8 cellular contexts compared by ENCODE assay signal in genomic region chr6:24774696-24775519, GRCh38. TPM values are rescaled to one million over a fixed set of nuclear protein-coding genes. Genes with fewer than 3 reads are reported as not detected.
DNase-seq lines count a peak whose midpoint lies in the region; ATAC-seq, FAIRE-seq and TF ChIP-seq lines count a peak whose summit lies in the region.

Gene GMNN, plus strand, starts transcription at chr6:24774937. Its CDS starts 2,310 bp downstream, at chr6:24777247.

- BruUV-seq in IMR-90 (replicated peaks; lab: Mats Ljungman, UMichigan) (no TSS peak), OCI-LY7 (replicated peaks; lab: Mats Ljungman, UMichigan) (TSS peak; percentile 94), endothelial cell of umbilical vein (replicated peaks; lab: Mats Ljungman, UMichigan) (TSS peak; percentile 74)

- H2AFZ ChIP-seq in IMR-90 (replicated peaks; ENCODE audit: low read length, poor library complexity) (peak within 1 kb of the TSS; percentile 92), OCI-LY7 (ENCODE audit: low read length) (peak within 1 kb of the TSS; percentile 96), endothelial cell of umbilical vein (ENCODE audit: low read depth, low read length) (peak within 1 kb of the TSS; percentile 95)

- H3K56ac ChIP-seq in IMR-90 (ENCODE audit: extremely low read depth, insufficient read depth, low read length) = peak within 1 kb of the TSS; percentile 65

- H3K79me1 ChIP-seq in IMR-90 (ENCODE audit: low read depth in 1 of 2, low read length in 2 of 2) = peaks cover 8 to 9% of the 10 kb centered on the region in 2 experiments; a peak in 1 of 4 replicates

- CTCF ChIA-PET in IMR-90 (lab: Yijun Ruan, JAX) (no interaction called here), OCI-LY7 (lab: Charles Lee; ENCODE audit: unreplicated experiment) (interaction anchor here (0.6 to 0.9 kb wide), 3 partner anchors 15 to 473 kb away, joined by 3 to 4 read pairs (median 3); no protein-coding TSS in a partner anchor), endothelial cell of umbilical vein (lab: Charles Lee) (interaction anchor here (0.8 to 2.1 kb wide), 5 partner anchors 10 to 296 kb away, joined by 3 to 11 read pairs (median 3); no protein-coding TSS in a partner anchor)

- peak; percentile 73; the same call in 1 of the 2 replicates for TF ChIP-seq POLR2A in IMR-90 (IDR thresholded peaks at IDR 0.05; ENCODE audit: low read depth, low read length)
- peak; percentile 85 for TF ChIP-seq POLR2A in endothelial cell of umbilical vein (IDR thresholded peaks at IDR 0.05; ENCODE audit: low read depth, low read length)

- peak within 1 kb of the TSS; percentile 12 for H3K18ac ChIP-seq in IMR-90 (ENCODE audit: low read depth, low read length)

- 0% methylated on average over 20 of the region's 75 CpGs; no CpG with 5 or more reads in 1 of the 2 experiments for WGBS in IMR-90 (ENCODE audit: extremely low coverage in 2 of 2, insufficient read length in 1 of 2), 2 experiments

- H4K5ac ChIP-seq in IMR-90 (ENCODE audit: low read depth, low read length) = peak within 1 kb of the TSS; percentile 55; the same call in 1 of the 2 replicates

- H2AK9ac ChIP-seq in IMR-90 (replicated peaks; ENCODE audit: low read depth, low read length, poor library complexity) = peak within 1 kb of the TSS; percentile 83

- ATAC-seq in GM21529 (IDR thresholded peaks at IDR 0.05; ENCODE audit: unreplicated experiment) (peak; percentile 88), IMR-90 (ENCODE audit: low read depth) (peak; percentile 93)

- DNase-seq in DMS114 treated with DMSO at 0.1 percent for 48 hours (lab: John Stamatoyannopoulos, UW; ENCODE audit: unreplicated experiment) (peak; percentile 95), IMR-90 (peak; percentile 89), OCI-LY7 (ENCODE audit: low spot score) (peak; percentile 98), activated T-cell treated with anti-CD3 and anti-CD28 coated beads for 1 hour (ENCODE audit: low read depth) (peak; percentile 99), endothelial cell of umbilical vein (ENCODE audit: low read depth, low spot score) (peak; percentile 94), midbrain (lab: John Stamatoyannopoulos, UW) (peak; percentile 97)
- DNase-seq in stimulated activated CD8-positive, alpha-beta memory T cell treated with anti-CD3 and anti-CD28 coated beads, Interleukin-15, amount 100 ng/mL, for 48 hours (ENCODE audit: low read depth in 2 of 2) = peak; percentile 96 to 97

- peak within 1 kb of the TSS; percentile 80 for H3K14ac ChIP-seq in IMR-90 (replicated peaks; ENCODE audit: low read depth, low read length)

- H3K9me2 ChIP-seq in OCI-LY7 (ENCODE audit: insufficient read depth, low read length) = no peaks in the 10 kb centered on the region

- 0 out of 2 replicates have a peak within 1 kb of the TSS, but pooled peaks have one; percentile 28 for H2BK120ac ChIP-seq in IMR-90 (ENCODE audit: low read depth, low read length)

- H3K4me2 ChIP-seq in IMR-90 (ENCODE audit: low read depth, low read length) = peak within 1 kb of the TSS; percentile 92
- peak within 1 kb of the TSS; percentile 99 for H3K4me2 ChIP-seq in OCI-LY7 (ENCODE audit: low read length)
- peak within 1 kb of the TSS; percentile 68 for H3K4me2 ChIP-seq in endothelial cell of umbilical vein (ENCODE audit: insufficient read depth, low read length)

- POLR2A ChIA-PET in IMR-90 (lab: Charles Lee; ENCODE audit: unreplicated experiment) = no interaction called here
- POLR2A ChIA-PET in OCI-LY7 (lab: Charles Lee) = interaction anchor here (0.8 to 1.7 kb wide), 7 partner anchors 11 to 296 kb away, joined by 3 to 5 read pairs (median 3); no protein-coding TSS in a partner anchor
- POLR2A ChIA-PET in endothelial cell of umbilical vein (lab: Charles Lee) = interaction anchor here (0.7 kb wide), 1 partner anchor 32 kb away, joined by 3 read pairs; no protein-coding TSS in a partner anchor

- H3K4ac ChIP-seq in IMR-90 (ENCODE audit: low read depth, low read length) = peak within 1 kb of the TSS; percentile 89

- no peaks in the 10 kb centered on the region for H3K36me3 ChIP-seq in IMR-90 (ENCODE audit: control insufficient read depth, insufficient read depth, low read length)
- peaks cover 46% of the 10 kb centered on the region for H3K36me3 ChIP-seq in OCI-LY7 (ENCODE audit: insufficient read depth, low read length)
- no peaks in the 10 kb centered on the region for H3K36me3 ChIP-seq in endothelial cell of umbilical vein (ENCODE audit: control insufficient read depth in 2 of 2, extremely low read depth in 1 of 2, insufficient read depth in 2 of 2, low read length in 2 of 2)

- no peak within 1 kb of the TSS for H2BK20ac ChIP-seq in IMR-90 (ENCODE audit: low read depth, low read length)

- H3K27me3 ChIP-seq in IMR-90 (ENCODE audit: control insufficient read depth, insufficient read depth, low read length) (no peaks in the 10 kb centered on the region), endothelial cell of umbilical vein (ENCODE audit: control insufficient read depth in 2 of 2, insufficient read depth in 2 of 2, low read length in 2 of 2) (no peaks in the 10 kb centered on the region)

- no peak for TF ChIP-seq RAD21 in IMR-90 (IDR thresholded peaks at IDR 0.05; ENCODE audit: low read length)

- peak within 1 kb of the TSS; percentile 55 for H2AK5ac ChIP-seq in IMR-90 (ENCODE audit: low read depth, low read length)

- H3K9me3 ChIP-seq in IMR-90 (ENCODE audit: control insufficient read depth, insufficient read depth, low read length) (no peaks in the 10 kb centered on the region), OCI-LY7 (ENCODE audit: low read length) (no peaks in the 10 kb centered on the region), endothelial cell of umbilical vein (replicated peaks; ENCODE audit: control insufficient read depth, insufficient read depth, low read length) (no peaks in the 10 kb centered on the region)

- H4K91ac ChIP-seq in IMR-90 (ENCODE audit: insufficient read depth, low read depth, low read length) = peak within 1 kb of the TSS; percentile 80; the same call in 1 of the 2 replicates

- in situ Hi-C loops in IMR-90 (cut with MboI; ENCODE audit: low sequenced_read_pairs) = no loop called here

- dilution Hi-C loops in IMR-90 (cut with HindIII; ENCODE audit: low sequenced_read_pairs, unreplicated experiment) (no loop called here), endothelial cell of umbilical vein (cut with MboI; ENCODE audit: extremely low pct_ligation_motif_present, low sequenced_read_pairs) (no loop called here)

- peak within 1 kb of the TSS; percentile 86 for H3K23ac ChIP-seq in IMR-90 (ENCODE audit: low read depth, low read length)

- H3K9ac ChIP-seq in IMR-90 (ENCODE audit: low read depth, low read length) (peak within 1 kb of the TSS; percentile 92), endothelial cell of umbilical vein (replicated peaks; ENCODE audit: extremely low read depth, insufficient read depth, low read length) (peak within 1 kb of the TSS; percentile 88)

- H3K79me2 ChIP-seq in OCI-LY7 (ENCODE audit: insufficient read depth, low read depth, low read length) (peaks cover 51% of the 10 kb centered on the region), endothelial cell of umbilical vein (ENCODE audit: control insufficient read depth, insufficient read depth, low read length) (peaks cover 45% of the 10 kb centered on the region)

- intact Hi-C loops in IMR-90 (cut with micrococcal nuclease) (loop anchor here (2.0 to 5.0 kb wide), 4 partner anchors 54 to 296 kb away; no protein-coding TSS in a partner anchor), OCI-LY7 (cut with micrococcal nuclease; ENCODE audit: unreplicated experiment) (loop anchor here (2.0 to 10.0 kb wide), 4 partner anchors 54 to 280 kb away; partner anchors contain the start of gene ALDH5A1), endothelial cell of umbilical vein (cut with micrococcal nuclease) (loop anchor here (1.0 to 10.0 kb wide), 7 partner anchors 32 to 400 kb away; partner anchors contain the start of gene ACOT13)

- TF ChIP-seq CTCF in IMR-90 (conservative IDR thresholded peaks at IDR 0.05; ENCODE audit: low read depth, low read length) = no peak
- TF ChIP-seq CTCF in OCI-LY7 (conservative IDR thresholded peaks at IDR 0.05; ENCODE audit: low read length) = no peak
- TF ChIP-seq CTCF in endothelial cell of umbilical vein (IDR thresholded peaks at IDR 0.05; ENCODE audit: extremely low read depth in 1 of 2, insufficient read depth in 1 of 2, low read depth in 1 of 2, low read length in 2 of 2) = no peak

- peak within 1 kb of the TSS; percentile 71 for H2BK5ac ChIP-seq in IMR-90 (ENCODE audit: low read depth, low read length, poor library complexity, severe bottlenecking)

- H4K8ac ChIP-seq in IMR-90 (ENCODE audit: low read depth in 2 of 2, low read length in 2 of 2) = peak within 1 kb of the TSS; percentile 80 to 99

- peak; percentile 73 for FAIRE-seq in endothelial cell of umbilical vein (lab: Jason Lieb, UNC)

- peaks cover 8% of the 10 kb centered on the region for H3K4me1 ChIP-seq in IMR-90 (ENCODE audit: control insufficient read depth, insufficient read depth, low read length)
- H3K4me1 ChIP-seq in OCI-LY7 (ENCODE audit: insufficient read depth, low read length, poor library complexity, severe bottlenecking) = peaks cover 36% of the 10 kb centered on the region
- H3K4me1 ChIP-seq in endothelial cell of umbilical vein (ENCODE audit: control insufficient read depth, extremely low read depth, insufficient read depth, low read length) = peaks cover 23% of the 10 kb centered on the region

- H4K20me1 ChIP-seq in IMR-90 (ENCODE audit: insufficient read depth, low read length) (peaks cover 11% of the 10 kb centered on the region), OCI-LY7 (ENCODE audit: insufficient read depth, low read length) (peaks cover 37% of the 10 kb centered on the region), endothelial cell of umbilical vein (replicated peaks; ENCODE audit: control insufficient read depth, extremely low read depth, insufficient read depth, low read length) (no peaks in the 10 kb centered on the region)

- H3K4me3 ChIP-seq in IMR-90 (ENCODE audit: insufficient read depth, low read depth, low read length) (peak within 1 kb of the TSS; percentile 87), OCI-LY7 (ENCODE audit: low read depth, low read length, poor library complexity, severe bottlenecking) (peak within 1 kb of the TSS; percentile 95), endothelial cell of umbilical vein (replicated peaks in 1 of 3; ENCODE audit: insufficient read depth in 1 of 3, low read depth in 1 of 3, low read length in 3 of 3) (peak within 1 kb of the TSS; percentile 41 to 99 (median 82))

- H2BK15ac ChIP-seq in IMR-90 (ENCODE audit: low read depth, low read length) = peak within 1 kb of the TSS; percentile 13; the same call in 1 of the 3 replicates

- H3K9me1 ChIP-seq in IMR-90 (ENCODE audit: insufficient read depth, low read length) (no peaks in the 10 kb centered on the region), endothelial cell of umbilical vein (replicated peaks; ENCODE audit: control insufficient read depth, extremely low read depth, insufficient read depth, low read length) (no peaks in the 10 kb centered on the region)

- H3K27ac ChIP-seq in IMR-90 (ENCODE audit: insufficient read depth, low read length) (peak within 1 kb of the TSS; percentile 83), OCI-LY7 (ENCODE audit: low read depth, low read length, poor library complexity, severe bottlenecking) (peak within 1 kb of the TSS; percentile 94), endothelial cell of umbilical vein (ENCODE audit: insufficient read depth, low read depth, low read length) (peak within 1 kb of the TSS; percentile 54)

RNA-seq across cellular contexts. Expression of gene GMNN, which starts in this region (rescaled TPM):
- total RNA-seq in IMR-90 (2012; rRNA removed) = 19.7 and 33.1 TPM in 2 replicates
- 21.1 and 22.2 TPM in 2 replicates for polyA plus RNA-seq in IMR-90 (2012; rRNA removed)
- polyA plus RNA-seq in IMR-90 (2012; cell fraction: cytosol; rRNA removed) = 9.6 and 10.8 TPM in 2 replicates
- 7.2 and 11.2 TPM in 2 replicates for polyA plus RNA-seq in IMR-90 (2012; cell fraction: nucleus; rRNA removed; ENCODE audit: low replicate concordance)
- total RNA-seq in OCI-LY7 (2014; rRNA removed; shearing (Covaris generic)) = 101 and 130 TPM in 2 replicates
- total RNA-seq in OCI-LY7 (2022) = 120 and 131 TPM in 2 replicates
- 51.9 and 52.6 TPM in 2 replicates for total RNA-seq in endothelial cell of umbilical vein
- polyA plus RNA-seq in endothelial cell of umbilical vein = 19.0 and 25.4 TPM in 2 replicates
- 29.7 and 38.1 TPM in 2 replicates for polyA plus RNA-seq in endothelial cell of umbilical vein (2011; cell fraction: cytosol; rRNA removed)
- 24.4 and 35.9 TPM in 2 replicates for polyA plus RNA-seq in endothelial cell of umbilical vein (2011; cell fraction: nucleus; rRNA removed)
- 17.9 and 39.6 TPM in 2 replicates for polyA plus RNA-seq in endothelial cell of umbilical vein (2012)
- 20.2 and 28.5 TPM in 2 replicates for polyA minus RNA-seq in endothelial cell of umbilical vein
- 31.2 TPM for polyA minus RNA-seq in endothelial cell of umbilical vein (2011; cell fraction: cytosol; rRNA and poly(A)+ RNA removed)
- polyA minus RNA-seq in endothelial cell of umbilical vein (2011; cell fraction: nucleus; rRNA and poly(A)+ RNA removed) = 35.1 and 35.7 TPM in 2 replicates

Comparison
In these comparisons a context has a peak if more than half of its experiments do, and no peak if none do; other contexts are left out.
1. Peak in every context shown above with its lines: DNase-seq, ATAC-seq, H3K4me3 ChIP-seq and H3K27ac ChIP-seq.